ENCODE assay signal across 1 cellular context in genomic region chr5:177425801-177426565, GRCh38.
TF ChIP-seq lines count a peak whose summit lies in the region.

No MANE protein-coding gene starts in this region.

TF ChIP-seq in K562, 482 proteins besides CTCF, POLR2A, EP300 and RAD21 (continued from another document and continues in another):
- TF ChIP-seq ZNF609 (CRISPR knock-in tag; IDR thresholded peaks at IDR 0.05; ENCODE audit: borderline replicate concordance) (no peak), BRD9 (IDR thresholded peaks at IDR 0.05; ENCODE audit: low read depth, partially characterized antibody) (peak; percentile 77), CEBPB (tag; IDR thresholded peaks at IDR 0.05) (no peak), ADNP (tag; IDR thresholded peaks at IDR 0.05) (peak; percentile 83; the same call in 1 of the 2 replicates), KLF13 (tag; IDR thresholded peaks at IDR 0.05; ENCODE audit: borderline replicate concordance, low read depth) (peak; percentile 51; the same call in 1 of the 2 replicates), XRCC5 (IDR thresholded peaks at IDR 0.05; ENCODE audit: low read depth, low read length) (0 out of 2 replicates have a peak, but pooled peaks have one; percentile 61), ZBTB1 (CRISPR knock-in tag; IDR thresholded peaks at IDR 0.05; ENCODE audit: borderline replicate concordance, low read depth) (peak; percentile 45; the same call in 1 of the 2 replicates), U2AF1 (optimal IDR thresholded peaks at IDR 0.05; ENCODE audit: low read depth, low read length) (no peak), HDGF (IDR thresholded peaks at IDR 0.05) (no peak), CHD4 (IDR thresholded peaks at IDR 0.05; ENCODE audit: insufficient read depth, insufficient replicate concordance, low read depth, low read length, poor library complexity, severe bottlenecking) (peak; percentile 95), GABPB1 (CRISPR knock-in tag; IDR thresholded peaks at IDR 0.05) (peak; percentile 86), DIDO1 (tag; IDR thresholded peaks at IDR 0.05; ENCODE audit: low read depth) (no peak), YBX1 (IDR thresholded peaks at IDR 0.05) (no peak), MEIS2 (IDR thresholded peaks at IDR 0.05; ENCODE audit: partially characterized antibody) (no peak), SIN3A (IDR thresholded peaks at IDR 0.05; ENCODE audit: borderline replicate concordance in 2 of 2, control insufficient read depth in 1 of 2, low read depth in 2 of 2, low read length in 2 of 2) (peak in 1 of 2 experiments; percentile 56; a peak in 2 of 4 replicates), TAF7 (tag; IDR thresholded peaks at IDR 0.05) (0 out of 2 replicates have a peak, but pooled peaks have one; percentile 8), MYC (IDR thresholded peaks at IDR 0.05; ENCODE audit: low read depth, low read length) (0 out of 2 replicates have a peak, but pooled peaks have one; percentile 32), MYC (CRISPR knock-in tag; IDR thresholded peaks at IDR 0.05; ENCODE audit: borderline replicate concordance, low read depth) (peak; percentile 41; the same call in 1 of the 2 replicates), SUPT5H (IDR thresholded peaks at IDR 0.05) (peak; percentile 87), BDP1 (IDR thresholded peaks at IDR 0.05; ENCODE audit: insufficient read depth, insufficient read length) (no peak), TBP (optimal IDR thresholded peaks at IDR 0.05; ENCODE audit: low read depth, low read length) (peak; percentile 73), ZNF174 (CRISPR knock-in tag; IDR thresholded peaks at IDR 0.05) (no peak), LARP7 (IDR thresholded peaks at IDR 0.05) (no peak), SNRNP70 (optimal IDR thresholded peaks at IDR 0.05; ENCODE audit: low read depth, low read length) (no peak), ZNF764 (CRISPR knock-in tag; IDR thresholded peaks at IDR 0.05; ENCODE audit: low read depth) (no peak), CXXC5 (CRISPR knock-in tag; IDR thresholded peaks at IDR 0.05) (peak; percentile 83), RBM17 (IDR thresholded peaks at IDR 0.05; ENCODE audit: borderline replicate concordance, low read depth, low read length) (no peak), GTF2E2 (tag; IDR thresholded peaks at IDR 0.05) (no peak), PML (IDR thresholded peaks at IDR 0.05; ENCODE audit: low read length) (peak; percentile 71; the same call in 1 of the 2 replicates), ZNF639 (CRISPR knock-in tag; conservative IDR thresholded peaks at IDR 0.05 in 1 of 2, IDR thresholded peaks at IDR 0.05 in 1 of 2) (peak in 1 of 2 experiments; percentile 43; a peak in 1 of 4 replicates), SRSF7 (optimal IDR thresholded peaks at IDR 0.05; ENCODE audit: low read depth, low read length) (no peak), KAT8 (IDR thresholded peaks at IDR 0.05; ENCODE audit: low read depth) (no peak), RBM22 (IDR thresholded peaks at IDR 0.05; ENCODE audit: low read depth, low read length, poor library complexity, severe bottlenecking) (no peak), ZNF584 (CRISPR knock-in tag; IDR thresholded peaks at IDR 0.05; ENCODE audit: low read depth) (no peak; the same call in 1 of the 2 replicates), SIRT6 (IDR thresholded peaks at IDR 0.05; ENCODE audit: low read depth, low read length) (no peak), MGA (IDR thresholded peaks at IDR 0.05) (peak; percentile 74), ZNF740 (CRISPR knock-in tag; IDR thresholded peaks at IDR 0.05) (no peak), ZNF740 (tag; IDR thresholded peaks at IDR 0.05) (no peak), TCFL5 (CRISPR knock-in tag; conservative IDR thresholded peaks at IDR 0.05) (no peak), SMARCE1 (IDR thresholded peaks at IDR 0.05) (peak; percentile 9), ZFP36 (IDR thresholded peaks at IDR 0.05; ENCODE audit: low read depth, low read length, partially characterized antibody) (peak; percentile 84), ZNF695 (CRISPR knock-in tag; IDR thresholded peaks at IDR 0.05) (no peak), CHAMP1 (IDR thresholded peaks at IDR 0.05) (no peak), GATAD2A (IDR thresholded peaks at IDR 0.05) (no peak), CREBBP (IDR thresholded peaks at IDR 0.05; ENCODE audit: low read depth, low read length) (no peak), NR4A1 (CRISPR knock-in tag; IDR thresholded peaks at IDR 0.05) (no peak), NR4A1 (tag; IDR thresholded peaks at IDR 0.05) (0 out of 2 replicates have a peak, but pooled peaks have one; percentile 64), TFAM (CRISPR knock-in tag; conservative IDR thresholded peaks at IDR 0.05) (no peak)
